23 cellular contexts compared by ENCODE assay signal in genomic region chr10:69880301-69881081, GRCh38.
DNase-seq lines count a peak whose midpoint lies in the region; ATAC-seq, FAIRE-seq and TF ChIP-seq lines count a peak whose summit lies in the region.
"Had no signal": no experiment of that assay in that cellular context is flagged by ENCODE, and none has a peak within 500 bp of the region (broad histone marks: within the 10 kb centered on the region; RNA-seq: fewer than 3 reads in every experiment).

No MANE protein-coding gene starts in this region.

- H3K4me1 Mint-ChIP-seq in endodermal cell, result peaks cover 63% of the 10 kb centered on the region
- peaks cover 74% of the 10 kb centered on the region for H3K4me1 Mint-ChIP-seq in nephron progenitor cell
- H3K4me1 Mint-ChIP-seq: activated CD8-positive, alpha-beta memory T cell treated with anti-CD3 and anti-CD28 coated beads, Interleukin-2, amount 10 ng/mL, durations not matched to agents 7 days and 5 days; B cell had no signal

- H3K27me3 ChIP-seq in HepG2 (ENCODE audit: control insufficient read depth in 1 of 2, insufficient read depth in 2 of 2, low read length in 2 of 2) (peaks cover 12 to 65% of the 10 kb centered on the region in 2 experiments), right lobe of liver (no peaks in the 10 kb centered on the region), endodermal cell (ENCODE audit: control insufficient read depth, insufficient read depth, low read length, poor library complexity, severe bottlenecking) (no peaks in the 10 kb centered on the region), aorta (ENCODE audit: control insufficient read depth in 1 of 2, insufficient read depth in 2 of 2, low read length in 1 of 2) (no peaks in the 10 kb centered on the region), suprapubic skin (no peaks in the 10 kb centered on the region)

- no peak overlapping the region for H2AFZ ChIP-seq in HepG2 (ENCODE audit: low read length)

- H3K4me3 ChIP-seq in HepG2 (replicated peaks in 1 of 3; ENCODE audit: insufficient read depth in 1 of 3, low read depth in 2 of 3, low read length in 3 of 3) (no peak overlapping the region), right lobe of liver (no peak overlapping the region), endodermal cell (ENCODE audit: low read length) (no peak overlapping the region), aorta (ENCODE audit: low read length in 2 of 2) (no peak overlapping the region), suprapubic skin (no peak overlapping the region)
- H3K4me3 ChIP-seq: A549, mucosa of descending colon had no signal

- H3K9ac ChIP-seq in HepG2 (ENCODE audit: insufficient read depth, low read depth, low read length), result no peak overlapping the region
- no peak overlapping the region for H3K9ac ChIP-seq in endodermal cell (ENCODE audit: extremely low read depth, low read length, poor library complexity, severe bottlenecking)
- H3K9ac ChIP-seq: KMS-11 had no signal

- WGBS in HepG2 (ENCODE audit: low lambda C conversion rate), result 34% methylated on average over 12 of the region's 27 CpGs
- 41% methylated on average over 13 of the region's 27 CpGs for WGBS in right lobe of liver (ENCODE audit: insufficient coverage, low coverage, low lambda C conversion rate, missing lambda C conversion rate)
- WGBS in endodermal cell (ENCODE audit: insufficient coverage in 1 of 2, insufficient read length in 1 of 2), 2 experiments, result 69 to 74% methylated on average over 11 to 27 of the region's 27 CpGs
- 20 to 21% methylated on average over 27 of the region's 27 CpGs for WGBS in aorta, 2 donors
- WGBS in suprapubic skin, result 64% methylated on average over 26 of the region's 27 CpGs

- no peak for TF ChIP-seq POLR2A in HepG2 (IDR thresholded peaks at IDR 0.05; ENCODE audit: insufficient read depth in 1 of 2, low read depth in 2 of 2, low read length in 2 of 2)
- no peak for TF ChIP-seq POLR2A in right lobe of liver (IDR thresholded peaks at IDR 0.05)
- TF ChIP-seq POLR2A in suprapubic skin (IDR thresholded peaks at IDR 0.05), result no peak

- no peaks in the 10 kb centered on the region for H3K79me2 ChIP-seq in HepG2 (ENCODE audit: insufficient read depth, low read length)

- no peak for TF ChIP-seq EP300 in HepG2 (IDR thresholded peaks at IDR 0.05; ENCODE audit: low read depth in 2 of 2, low read length in 2 of 2)
- no peak for TF ChIP-seq EP300 in HepG2 (CRISPR knock-in tag; IDR thresholded peaks at IDR 0.05; ENCODE audit: borderline replicate concordance)
- TF ChIP-seq EP300 in suprapubic skin (IDR thresholded peaks at IDR 0.05), result no peak

- H3K4me3 Mint-ChIP-seq in endodermal cell (no peak overlapping the region), nephron progenitor cell (peak overlapping the region; percentile 56)
- H3K4me3 Mint-ChIP-seq: activated CD8-positive, alpha-beta memory T cell treated with anti-CD3 and anti-CD28 coated beads, Interleukin-2, amount 10 ng/mL, durations not matched to agents 7 days and 5 days; activated T-helper 1 cell treated with anti-CD3 and anti-CD28 coated beads, Interleukin-12 subunit alpha, Interleukin-12 subunit beta, Interleukin-2, Interleukin-4 antibody, amounts not matched to agents 30 ng/mL and 10 ng/mL and 1 ng/mL, durations not matched to agents 14 hours and 24 hours and 36 hours; B cell had no signal

- H3K27ac Mint-ChIP-seq in endodermal cell (peak overlapping the region; percentile 78), nephron progenitor cell (peak overlapping the region; percentile 14)
- H3K27ac Mint-ChIP-seq: activated CD8-positive, alpha-beta memory T cell treated with anti-CD3 and anti-CD28 coated beads, Interleukin-2, amount 10 ng/mL, durations not matched to agents 7 days and 5 days; activated T-helper 1 cell treated with anti-CD3 and anti-CD28 coated beads, Interleukin-12 subunit alpha, Interleukin-12 subunit beta, Interleukin-2, Interleukin-4 antibody, amounts not matched to agents 30 ng/mL and 10 ng/mL and 1 ng/mL, durations not matched to agents 14 hours and 24 hours and 36 hours; B cell had no signal

- no TSS peak for BruUV-seq in HepG2 (replicated peaks; lab: Mats Ljungman, UMichigan)

- H3K27ac ChIP-seq in HepG2 (ENCODE audit: extremely low read length, insufficient read depth, low read length), result no peak overlapping the region
- H3K27ac ChIP-seq in right lobe of liver, result no peak overlapping the region
- H3K27ac ChIP-seq in endodermal cell (ENCODE audit: low read depth, low read length), result peak overlapping the region; percentile 45
- H3K27ac ChIP-seq in aorta (ENCODE audit: low read depth in 1 of 2, low read length in 2 of 2), result no peak overlapping the region
- H3K27ac ChIP-seq in suprapubic skin, result no peak overlapping the region
- H3K27ac ChIP-seq: A549, KMS-11 had no signal

- no peak for FAIRE-seq in HepG2 (lab: Jason Lieb, UNC)
- FAIRE-seq: A549, H54 had no signal

- intact Hi-C loops in HepG2 (cut with micrococcal nuclease; ENCODE audit: unreplicated experiment) (no loop called here), right lobe of liver (cut with DNase I) (loop anchor here (5.0 kb wide), 1 partner anchor 37 kb away; no protein-coding TSS in a partner anchor), aorta (cut with DNase I) (no loop called here)

- CTCF ChIA-PET in HepG2 (lab: Yijun Ruan, JAX; ENCODE audit: low intra/inter-chr PET ratio, low total read pairs), result no interaction called here

- POLR2A ChIA-PET in HepG2 (lab: Yijun Ruan, JAX), result no interaction called here

- H3K9me3 Mint-ChIP-seq in endodermal cell (no peaks in the 10 kb centered on the region), nephron progenitor cell (no peaks in the 10 kb centered on the region)
- H3K9me3 Mint-ChIP-seq: activated T-helper 1 cell treated with anti-CD3 and anti-CD28 coated beads, Interleukin-12 subunit alpha, Interleukin-12 subunit beta, Interleukin-2, Interleukin-4 antibody, amounts not matched to agents 30 ng/mL and 10 ng/mL and 1 ng/mL, durations not matched to agents 14 hours and 24 hours and 36 hours had no signal

- H3K36me3 Mint-ChIP-seq in endodermal cell (ENCODE audit: low read depth) (no peaks in the 10 kb centered on the region), nephron progenitor cell (ENCODE audit: low read depth) (no peaks in the 10 kb centered on the region)
- H3K36me3 Mint-ChIP-seq: activated CD8-positive, alpha-beta memory T cell treated with anti-CD3 and anti-CD28 coated beads, Interleukin-2, amount 10 ng/mL, durations not matched to agents 7 days and 5 days had no signal

- TF ChIP-seq CTCF in HepG2 (CRISPR knock-in tag; IDR thresholded peaks at IDR 0.05), result no peak
- no peak for TF ChIP-seq CTCF in right lobe of liver (IDR thresholded peaks at IDR 0.05)
- no peak for TF ChIP-seq CTCF in endodermal cell (conservative IDR thresholded peaks at IDR 0.05)
- TF ChIP-seq CTCF in nephron progenitor cell (IDR thresholded peaks at IDR 0.05), result no peak
- TF ChIP-seq CTCF in suprapubic skin (IDR thresholded peaks at IDR 0.05), result no peak

- in situ Hi-C loops in HepG2 (cut with HindIII; ENCODE audit: extremely low pct_ligation_motif_present, low pct_unique_long_range_greater_than_20kb), result no loop called here

- H3K4me1 ChIP-seq in HepG2 (ENCODE audit: insufficient read depth, low read length) (peaks cover 20% of the 10 kb centered on the region), right lobe of liver (peaks cover 0 to 16% (median 7%) of the 10 kb centered on the region in 4 donors), endodermal cell (ENCODE audit: control insufficient read depth, insufficient read depth, low read length) (peaks cover 26% of the 10 kb centered on the region), aorta (ENCODE audit: control insufficient read depth in 1 of 2, insufficient read depth in 2 of 2, low read length in 2 of 2) (no peaks in the 10 kb centered on the region), suprapubic skin (peaks cover 2% of the 10 kb centered on the region)
- H3K4me1 ChIP-seq: A549 had no signal

- no peaks in the 10 kb centered on the region for H3K9me3 ChIP-seq in HepG2 (ENCODE audit: low read length)
- no peaks in the 10 kb centered on the region for H3K9me3 ChIP-seq in right lobe of liver
- H3K9me3 ChIP-seq in endodermal cell (ENCODE audit: control insufficient read depth, low read length), result no peaks in the 10 kb centered on the region
- H3K9me3 ChIP-seq in aorta (ENCODE audit: control insufficient read depth, low read length), result no peaks in the 10 kb centered on the region
- H3K9me3 ChIP-seq in suprapubic skin, result no peaks in the 10 kb centered on the region
- H3K9me3 ChIP-seq: A549, mucosa of descending colon had no signal

- no peak for TF ChIP-seq RAD21 in HepG2 (CRISPR knock-in tag; IDR thresholded peaks at IDR 0.05)

- no peaks in the 10 kb centered on the region for H4K20me1 ChIP-seq in HepG2 (ENCODE audit: insufficient read depth, low read length)

- DNase-seq in HepG2 (ENCODE audit: low spot score) (no peak), right lobe of liver (no peak), endodermal cell (peak; percentile 68), nephron progenitor cell (no peak), aorta (no peak), suprapubic skin (ENCODE audit: low spot score in 2 of 2) (no peak), EL (no peak), cortex of kidney (lab: John Stamatoyannopoulos, UW) (no peak)
- DNase-seq: activated CD4-positive, alpha-beta T cell treated with anti-CD3 and anti-CD28 coated beads for 4 hours; activated CD8-positive, alpha-beta memory T cell treated with anti-CD3 and anti-CD28 coated beads, Interleukin-2, amount 10 ng/mL, durations not matched to agents 7 days and 5 days; activated naive CD4-positive, alpha-beta T cell treated with anti-CD3 and anti-CD28 coated beads, Interleukin-2, amount 50 U/mL, for 16 hours; anterior cingulate cortex; central memory CD4-positive, alpha-beta T cell; NCI-H2029; nucleus accumbens; SIG-M5; T-helper 1 cell had no signal

- ATAC-seq in HepG2 (peak; percentile 28; the same call in 1 of the 3 replicates), right lobe of liver (no peak), aorta (ENCODE audit: low FRiP score) (peak; percentile 20)
- ATAC-seq: A549; activated CD8-positive, alpha-beta memory T cell treated with anti-CD3 and anti-CD28 coated beads, Interleukin-2, amount 10 ng/mL, durations not matched to agents 7 days and 5 days; mucosa of descending colon had no signal

- no peaks in the 10 kb centered on the region for H3K36me3 ChIP-seq in HepG2 (replicated peaks in 1 of 2; ENCODE audit: control insufficient read depth in 1 of 2, insufficient read depth in 2 of 2, low read length in 2 of 2)
- H3K36me3 ChIP-seq in right lobe of liver, result no peaks in the 10 kb centered on the region
- no peaks in the 10 kb centered on the region for H3K36me3 ChIP-seq in endodermal cell (ENCODE audit: control insufficient read depth, insufficient read depth, low read length)
- no peaks in the 10 kb centered on the region for H3K36me3 ChIP-seq in aorta (ENCODE audit: control insufficient read depth in 1 of 2, insufficient read depth in 2 of 2, low read length in 1 of 2)
- no peaks in the 10 kb centered on the region for H3K36me3 ChIP-seq in suprapubic skin

- H3K4me2 ChIP-seq in HepG2 (ENCODE audit: low read depth, low read length), result no peak overlapping the region
- H3K4me2 ChIP-seq: A549, KMS-11 had no signal

- H3K27me3 Mint-ChIP-seq in endodermal cell (ENCODE audit: insufficient read depth) (no peaks in the 10 kb centered on the region), nephron progenitor cell (ENCODE audit: low read depth, poor library complexity) (peaks cover 45% of the 10 kb centered on the region)

Comparison
In these comparisons a context has a peak if more than half of its experiments do, and no peak if none do; other contexts are left out.
1. ATAC-seq: peak in HepG2 (single experiment) and aorta (single experiment); none in right lobe of liver (0 of 4).
2. intact Hi-C loops: an anchor here in right lobe of liver (5.0 kb wide); none called in HepG2 and aorta.